Comparison of ENCODE assay signal across 8 cellular contexts in the genomic region with DNA sequence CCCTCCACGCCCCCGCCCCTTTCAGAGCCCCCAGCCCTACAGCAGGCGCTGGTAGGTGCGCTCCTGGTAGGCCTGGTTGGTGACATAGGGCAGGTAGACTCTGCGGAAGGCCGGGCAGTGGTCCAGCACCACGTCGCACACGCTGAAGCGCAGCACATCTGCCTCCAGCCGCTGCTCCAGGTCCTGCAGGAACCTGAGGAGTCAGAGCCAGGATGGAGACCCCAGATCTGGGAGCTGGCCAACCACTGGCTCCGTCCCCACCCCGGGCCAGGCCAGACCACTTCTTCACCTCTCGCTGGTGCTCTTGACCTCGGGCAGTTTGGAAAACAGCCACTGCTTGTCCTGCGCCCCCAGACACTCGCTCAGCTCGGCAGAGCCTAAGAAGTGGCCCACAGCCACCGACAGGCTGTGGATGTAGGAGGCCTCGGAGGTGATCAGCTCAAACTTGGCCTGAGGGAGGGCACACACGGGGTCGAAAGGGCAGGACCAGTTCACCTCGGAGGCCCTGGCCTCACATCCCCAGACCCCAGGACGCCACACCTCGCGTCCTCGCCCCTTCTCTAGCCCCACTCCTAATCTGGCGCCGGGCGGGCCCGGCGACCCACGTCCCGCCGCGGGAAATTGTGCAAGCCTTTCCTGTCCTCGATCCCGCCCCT. TPM values are rescaled to one million over a fixed set of nuclear protein-coding genes. Genes with fewer than 3 reads are reported as not detected.
DNase-seq lines count a peak whose midpoint lies in the region; ATAC-seq and TF ChIP-seq lines count a peak whose summit lies in the region.

No MANE protein-coding gene starts in this region.

- peaks cover 21% of the 10 kb centered on the region for H3K4me1 ChIP-seq in lower lobe of right lung
- H3K4me1 ChIP-seq in urinary bladder (ENCODE audit: insufficient read depth): no peaks in the 10 kb centered on the region

- CTCF ChIA-PET in CD4-positive, alpha-beta T cell (lab: Charles Lee): interaction anchor here (0.7 to 1.4 kb wide), 3 partner anchors 11 to 38 kb away, joined by 3 to 6 read pairs (median 3); no protein-coding TSS in a partner anchor

- H3K4me3 Mint-ChIP-seq in CD4-positive, alpha-beta T cell: peak overlapping the region; percentile 93

- H3K36me3 ChIP-seq in lower lobe of right lung: peaks cover 26% of the 10 kb centered on the region
- no peaks in the 10 kb centered on the region for H3K36me3 ChIP-seq in urinary bladder (ENCODE audit: insufficient read depth)

- H3K27me3 Mint-ChIP-seq in CD4-positive, alpha-beta T cell: no peaks in the 10 kb centered on the region

- H3K27me3 ChIP-seq in CD4-positive, alpha-beta T cell (ENCODE audit: control insufficient read depth, insufficient read depth, low read length): no peaks in the 10 kb centered on the region
- H3K27me3 ChIP-seq in lower lobe of right lung (ENCODE audit: low read depth): no peaks in the 10 kb centered on the region

- no peak for ATAC-seq in CD4-positive, alpha-beta T cell (ENCODE audit: poor library complexity)
- ATAC-seq in HG02981 (IDR thresholded peaks at IDR 0.05; ENCODE audit: unreplicated experiment): peak; percentile 12
- peak; percentile 16 to 34 for ATAC-seq in lower lobe of right lung
- no peak for ATAC-seq in GM21825 (IDR thresholded peaks at IDR 0.05; ENCODE audit: unreplicated experiment)

- intact Hi-C loops in CD4-positive, alpha-beta T cell (cut with DNase I, micrococcal nuclease): loop anchor here (1.0 to 10.0 kb wide), 5 partner anchors 11 to 849 kb away; partner anchors contain the start of genes CPLANE2 (in 1 of the 2), NBPF1 (in 1 of the 2) and SDHB (in 1 of the 2)
- intact Hi-C loops in lower lobe of right lung (cut with DNase I): no loop called here

- H3K4me3 ChIP-seq in astrocyte of the spinal cord (ENCODE audit: low read depth, low read length) (peak overlapping the region; percentile 50), lower lobe of right lung (peak overlapping the region; percentile 63), urinary bladder (ENCODE audit: low read depth, low read length) (no peak overlapping the region)

- peaks cover 26% of the 10 kb centered on the region for H3K36me3 Mint-ChIP-seq in CD4-positive, alpha-beta T cell (ENCODE audit: low read depth)

- H3K9me3 Mint-ChIP-seq in CD4-positive, alpha-beta T cell: no peaks in the 10 kb centered on the region

- peak overlapping the region; percentile 60 for H3K27ac ChIP-seq in CD4-positive, alpha-beta T cell (ENCODE audit: low read depth, low read length)
- H3K27ac ChIP-seq in lower lobe of right lung (peak overlapping the region; percentile 89), urinary bladder (ENCODE audit: low read depth) (peak overlapping the region; percentile 12)

- H3K4me1 Mint-ChIP-seq in CD4-positive, alpha-beta T cell (ENCODE audit: low read depth): peaks cover 12% of the 10 kb centered on the region

- peak overlapping the region; percentile 95 for H3K27ac Mint-ChIP-seq in CD4-positive, alpha-beta T cell

- POLR2A ChIA-PET in CD4-positive, alpha-beta T cell (lab: Charles Lee): interaction anchor here (0.6 to 3.4 kb wide), 7 partner anchors 11 to 161 kb away, joined by 3 to 46 read pairs (median 4); partner anchors contain the start of genes CPLANE2 and SZRD1

- DNase-seq in CD4-positive, alpha-beta T cell: no peak
- DNase-seq in astrocyte of the spinal cord (ENCODE audit: low read depth, low spot score) (no peak), lower lobe of right lung (no peak), cerebellar cortex (ENCODE audit: low spot score) (no peak)
- DNase-seq in stimulated activated CD4-positive, alpha-beta T cell treated with anti-CD3 and anti-CD28 coated beads, Interleukin-4, amount 100 ng/mL, for 1 hour: no peak

- in situ Hi-C loops in astrocyte of the spinal cord (cut with HindIII; ENCODE audit: low sequenced_read_pairs): no loop called here

- no peak for TF ChIP-seq CTCF in CD4-positive, alpha-beta T cell (IDR thresholded peaks at IDR 0.05)
- TF ChIP-seq CTCF in astrocyte of the spinal cord (IDR thresholded peaks at IDR 0.05; ENCODE audit: low read depth, low read length): no peak
- no peak for TF ChIP-seq CTCF in lower lobe of right lung (IDR thresholded peaks at IDR 0.05)

- H3K9me3 ChIP-seq in CD4-positive, alpha-beta T cell (ENCODE audit: control insufficient read depth, low read length): no peaks in the 10 kb centered on the region
- H3K9me3 ChIP-seq in lower lobe of right lung: no peaks in the 10 kb centered on the region

- 37% methylated on average over 38 of the region's 38 CpGs for WGBS in urinary bladder

RNA-seq across cellular contexts. Expression of gene ARHGEF19, which starts 6.4 kb away (rescaled TPM):
- total RNA-seq in CD4-positive, alpha-beta T cell: 1 to 10 TPM; 3.8 to 5.8 TPM
- total RNA-seq in lower lobe of right lung (15.6 TPM), urinary bladder (6.9 TPM)
- 15.2 TPM for polyA plus RNA-seq in urinary bladder

RNA-seq across cellular contexts. Expression of gene CPLANE2, which starts 31.0 kb away (rescaled TPM):
- 1 to 10 TPM; 5.3 to 8.4 TPM for total RNA-seq in CD4-positive, alpha-beta T cell
- total RNA-seq in lower lobe of right lung (9.1 TPM), urinary bladder (3.2 TPM)
- 8.5 TPM for polyA plus RNA-seq in urinary bladder

RNA-seq across cellular contexts. Expression of gene EPHA2, which starts 50.1 kb away (rescaled TPM):
- total RNA-seq in CD4-positive, alpha-beta T cell: under 1 TPM in 1 of 2 experiments, not detected in 1; 0.22 TPM
- total RNA-seq in lower lobe of right lung (20.4 TPM), urinary bladder (11.3 TPM)
- 16.2 TPM for polyA plus RNA-seq in urinary bladder

Comparison
In these comparisons a context has a peak if more than half of its experiments do, and no peak if none do; other contexts are left out.
1. ATAC-seq: peak in HG02981 (single experiment) and lower lobe of right lung (2 of 2); none in CD4-positive, alpha-beta T cell (single experiment) and GM21825 (single experiment).
2. H3K27ac ChIP-seq: peak in every context shown above with its lines; median percentile 89 in lower lobe of right lung; 60 in CD4-positive, alpha-beta T cell; 12 in urinary bladder.